In genomic region chr2:85792783-85793441, GRCh38 we compare ENCODE assay signal across 10 cellular contexts. TPM values are rescaled to one million over a fixed set of nuclear protein-coding genes. Genes with fewer than 3 reads are reported as not detected.
DNase-seq lines count a peak whose midpoint lies in the region; ATAC-seq and TF ChIP-seq lines count a peak whose summit lies in the region.
"Had no signal": no experiment of that assay in that cellular context is flagged by ENCODE, and none has a peak within 500 bp of the region (broad histone marks: within the 10 kb centered on the region; RNA-seq: fewer than 3 reads in every experiment).

No MANE protein-coding gene starts in this region.

- peaks cover 17% of the 10 kb centered on the region for H3K27me3 Mint-ChIP-seq in stimulated activated naive CD8-positive, alpha-beta T cell treated with anti-CD3 and anti-CD28 coated beads, Interleukin-15, amount 100 ng/mL, for 72 hours

- peaks cover 35% of the 10 kb centered on the region for H3K27me3 ChIP-seq in foreskin keratinocyte

- no peak overlapping the region for H3K4me3 Mint-ChIP-seq in stimulated activated naive CD8-positive, alpha-beta T cell treated with anti-CD3 and anti-CD28 coated beads, Interleukin-15, amount 100 ng/mL, for 72 hours

- no peaks in the 10 kb centered on the region for H3K9me3 Mint-ChIP-seq in stimulated activated naive CD8-positive, alpha-beta T cell treated with anti-CD3 and anti-CD28 coated beads, Interleukin-15, amount 100 ng/mL, for 72 hours

- TF ChIP-seq CTCF in foreskin keratinocyte (conservative IDR thresholded peaks at IDR 0.05): no peak

- H3K4me1 Mint-ChIP-seq in stimulated activated naive CD8-positive, alpha-beta T cell treated with anti-CD3 and anti-CD28 coated beads, Interleukin-15, amount 100 ng/mL, for 72 hours: no peaks in the 10 kb centered on the region

- H3K4me1 ChIP-seq in foreskin keratinocyte: peaks cover 7% of the 10 kb centered on the region

- DNase-seq in GM03348 (ENCODE audit: low spot score): peak; percentile 78
- DNase-seq in T1000 (lab: John Stamatoyannopoulos, UW): peak; percentile 11
- DNase-seq in foreskin keratinocyte: peak; percentile 43 to 69
- no peak for DNase-seq in sciatic nerve (ENCODE audit: low spot score)
- DNase-seq in DMS114 treated with DMSO at 0.1 percent for 48 hours (lab: John Stamatoyannopoulos, UW; ENCODE audit: unreplicated experiment): no peak
- DNase-seq in NCI-H146 (lab: John Stamatoyannopoulos, UW): no peak
- DNase-seq in stimulated activated naive CD8-positive, alpha-beta T cell treated with anti-CD3 and anti-CD28 coated beads, Interleukin-15, amount 100 ng/mL, for 72 hours: no peak
- no peak for DNase-seq in HT-29 (ENCODE audit: low spot score)
- DNase-seq: activated CD4-positive, CD25-positive, alpha-beta regulatory T cell treated with anti-CD3 and anti-CD28 coated beads, Interleukin-2, amount 50 U/mL, for 72 hours had no signal

- intact Hi-C loops in sciatic nerve (cut with DNase I): no loop called here

- H3K27ac ChIP-seq in foreskin keratinocyte: no peak overlapping the region
- H3K27ac ChIP-seq: epithelial cell of prostate had no signal

- H3K27ac Mint-ChIP-seq in stimulated activated naive CD8-positive, alpha-beta T cell treated with anti-CD3 and anti-CD28 coated beads, Interleukin-15, amount 100 ng/mL, for 72 hours: no peak overlapping the region

- peak; percentile 63 for ATAC-seq in foreskin keratinocyte
- ATAC-seq in sciatic nerve: peak; percentile 53
- ATAC-seq in stimulated activated naive CD8-positive, alpha-beta T cell treated with anti-CD3 and anti-CD28 coated beads, Interleukin-15, amount 100 ng/mL, for 72 hours: no peak

RNA-seq across cellular contexts. Expression of gene ATOH8, which starts 39.1 kb away (rescaled TPM):
- total RNA-seq in foreskin keratinocyte (not detected in 2 replicates), sciatic nerve (57.2 TPM)
- not detected in 2 replicates for polyA plus RNA-seq in foreskin keratinocyte
- total RNA-seq in HT-29 (2014; rRNA removed; shearing (Covaris generic)): 1.0 and 2.3 TPM in 2 replicates

Comparison
In these comparisons a context has a peak if more than half of its experiments do, and no peak if none do; other contexts are left out.
1. DNase-seq: peak in GM03348 (single experiment), T1000 (single experiment) and foreskin keratinocyte (2 of 2); none in sciatic nerve (single experiment), DMS114 treated with DMSO at 0.1 percent for 48 hours (single experiment), NCI-H146 (single experiment), stimulated activated naive CD8-positive, alpha-beta T cell treated with anti-CD3 and anti-CD28 coated beads, Interleukin-15, amount 100 ng/mL, for 72 hours (0 of 2) and HT-29 (single experiment).
2. RNA of gene ATOH8, which starts 39.1 kb away (total RNA-seq): 57.2 TPM in sciatic nerve (single experiment); 1.0 to 2.3 TPM in HT-29 and not detected in foreskin keratinocyte; every median in the first group is over 10 times any median in the second.